In the genomic region with DNA sequence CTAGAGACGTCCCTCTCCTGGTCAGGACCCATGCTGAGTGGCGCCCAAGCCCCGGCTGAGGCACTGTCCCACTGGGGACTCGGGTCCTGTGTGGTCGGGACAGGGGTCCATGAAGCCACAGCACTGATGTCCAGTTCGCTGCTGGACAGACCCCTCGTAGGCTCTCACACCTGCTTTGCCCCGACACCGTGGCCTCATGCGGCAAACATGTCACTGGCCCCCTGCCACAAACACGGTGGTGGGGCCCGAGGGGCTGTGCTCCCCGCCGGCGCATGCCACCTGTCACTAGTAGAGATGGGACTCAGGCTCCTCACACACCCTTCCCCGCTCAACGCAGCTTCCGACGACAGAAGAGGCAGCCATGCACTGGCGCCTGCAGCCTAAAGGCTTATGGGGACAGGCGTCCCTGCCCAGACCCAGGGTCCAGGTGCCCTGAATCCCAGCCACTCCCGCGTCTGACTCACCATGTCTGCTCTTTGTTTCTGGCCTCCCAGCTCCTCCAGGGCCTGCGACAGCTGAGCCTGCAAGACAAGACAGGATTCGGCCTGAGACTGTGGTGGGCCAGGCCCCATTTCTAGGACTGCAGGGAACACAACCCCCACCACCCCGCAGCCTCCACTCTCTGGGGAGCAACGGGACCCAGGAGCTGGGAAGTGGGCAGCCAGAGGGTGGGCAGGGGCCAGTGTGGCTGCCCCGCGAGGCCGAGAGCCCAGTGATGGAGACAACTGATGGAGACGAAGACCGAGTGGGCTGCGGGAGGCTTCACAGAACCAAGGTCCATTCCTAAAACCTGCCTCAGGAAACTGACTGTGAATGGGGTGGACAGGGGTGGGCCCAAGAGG, we compare ENCODE assay signal across 19 cellular contexts.
DNase-seq lines count a peak whose midpoint lies in the region; ATAC-seq, FAIRE-seq and TF ChIP-seq lines count a peak whose summit lies in the region.
"Had no signal": no experiment of that assay in that cellular context is flagged by ENCODE, and none has a peak within 500 bp of the region (broad histone marks: within the 10 kb centered on the region; RNA-seq: fewer than 3 reads in every experiment).

No MANE protein-coding gene starts in this region.

- no peak overlapping the region for H3K56ac ChIP-seq in H9 (ENCODE audit: insufficient read length, low read depth, low read length)

- H4K91ac ChIP-seq in H9 (ENCODE audit: insufficient read length, low read depth, low read length) = no peak overlapping the region

- H3K18ac ChIP-seq in H9 (ENCODE audit: insufficient read length, low read depth, low read length) = no peak overlapping the region

- H3K4me3 ChIP-seq in ascending aorta = no peak overlapping the region
- no peak overlapping the region for H3K4me3 ChIP-seq in kidney (ENCODE audit: low read length in 2 of 2)
- no peak overlapping the region for H3K4me3 ChIP-seq in psoas muscle
- H3K4me3 ChIP-seq: adrenal gland, skin epidermis, tibial nerve had no signal

- no peaks in the 10 kb centered on the region for H3K27me3 Mint-ChIP-seq in H9 (ENCODE audit: low read depth)
- H3K27me3 Mint-ChIP-seq: activated CD4-positive, alpha-beta memory T cell treated with anti-CD3 and anti-CD28 coated beads for 36 hours had no signal

- H2BK20ac ChIP-seq in H9 (ENCODE audit: low read depth, low read length, poor library complexity, severe bottlenecking) = no peak overlapping the region

- no peak overlapping the region for H2AFZ ChIP-seq in H9 (ENCODE audit: low read length)

- no peak overlapping the region for H2BK15ac ChIP-seq in H9 (ENCODE audit: low read depth, low read length)

- H3K14ac ChIP-seq in H9 (ENCODE audit: insufficient read depth, low read length) = peak overlapping the region; percentile 18; the same call in 1 of the 2 replicates

- H3K4me1 Mint-ChIP-seq in H9 = peaks cover 0 to 6% of the 10 kb centered on the region in 2 experiments; a peak in 1 of 4 replicates

- no peak overlapping the region for H4K5ac ChIP-seq in H9 (ENCODE audit: insufficient read length, low read depth, low read length)

- peak overlapping the region; percentile 30 to 61 (median 43); a peak in 3 of 7 replicates for H3K27ac Mint-ChIP-seq in H9
- H3K27ac Mint-ChIP-seq: activated CD4-positive, alpha-beta memory T cell treated with anti-CD3 and anti-CD28 coated beads for 36 hours had no signal

- no peak for ATAC-seq in psoas muscle
- ATAC-seq: activated T-cell treated with anti-CD3 and anti-CD28 coated beads, Interleukin-2, amount 50 U/mL, for 4 hours had no signal

- H2BK120ac ChIP-seq in H9 (ENCODE audit: low read depth, low read length, poor library complexity, severe bottlenecking) = no peak overlapping the region

- no peak overlapping the region for H3K23ac ChIP-seq in H9 (ENCODE audit: insufficient read length, low read depth, low read length)

- H4K20me1 ChIP-seq in H9 (ENCODE audit: control insufficient read depth, insufficient read depth, insufficient read length) = no peaks in the 10 kb centered on the region

- H3K79me2 ChIP-seq in H9 (ENCODE audit: insufficient read depth, low read length) = no peaks in the 10 kb centered on the region

- H3K4me3 Mint-ChIP-seq in H9 = no peak overlapping the region
- H3K4me3 Mint-ChIP-seq: activated CD4-positive, alpha-beta memory T cell treated with anti-CD3 and anti-CD28 coated beads for 36 hours; activated T-cell treated with anti-CD3 and anti-CD28 coated beads, Interleukin-2, amount 50 U/mL, for 4 hours had no signal

- H4K8ac ChIP-seq in H9 (replicated peaks; ENCODE audit: insufficient read length, low read depth, low read length) = no peak overlapping the region

- H3K36me3 ChIP-seq in ascending aorta = peaks cover 0 to 4% of the 10 kb centered on the region in 2 donors
- no peaks in the 10 kb centered on the region for H3K36me3 ChIP-seq in kidney (ENCODE audit: control insufficient read depth in 1 of 2, insufficient read depth in 2 of 2, low read length in 2 of 2)
- no peaks in the 10 kb centered on the region for H3K36me3 ChIP-seq in psoas muscle (ENCODE audit: insufficient read depth in 1 of 2, low read depth in 1 of 2)
- H3K36me3 ChIP-seq: adrenal gland had no signal

- no peaks in the 10 kb centered on the region for H3K79me1 ChIP-seq in H9 (ENCODE audit: insufficient read depth, low read depth, low read length, poor library complexity, severe bottlenecking)

- no peak overlapping the region for H2BK5ac ChIP-seq in H9 (ENCODE audit: insufficient read length, low read length)

- H3K27ac ChIP-seq in H9 (ENCODE audit: insufficient read length, low read depth, low read length) (no peak overlapping the region), ascending aorta (no peak overlapping the region), kidney (ENCODE audit: low read depth in 2 of 2, low read length in 2 of 2) (no peak overlapping the region), psoas muscle (no peak overlapping the region)
- H3K27ac ChIP-seq: skin epidermis, tibial nerve had no signal

- DNase-seq in H9 (no peak), ascending aorta (ENCODE audit: low spot score in 2 of 2) (peak; percentile 3 to 57), kidney (peak; percentile 51), psoas muscle (peak; percentile 9 to 39), NOMO-1 treated with DMSO at 0.1 percent for 48 hours (lab: John Stamatoyannopoulos, UW; ENCODE audit: unreplicated experiment) (no peak), NCI-H1436 treated with DMSO at 0.1 percent for 48 hours (lab: John Stamatoyannopoulos, UW) (no peak)
- DNase-seq in effector CD8-positive, alpha-beta T cell (lab: John Stamatoyannopoulos, UW) = no peak
- DNase-seq: activated CD4-positive, alpha-beta memory T cell treated with anti-CD3 and anti-CD28 coated beads for 36 hours; activated T-cell treated with anti-CD3 and anti-CD28 coated beads, Interleukin-2, amount 50 U/mL, for 4 hours; C1 segment of cervical spinal cord; IMR-90; NCI-H526 treated with DMSO at 0.1 percent for 48 hours; nucleus accumbens; OCI-M1 had no signal

- no peak overlapping the region for H2BK12ac ChIP-seq in H9 (ENCODE audit: insufficient read length, low read depth, low read length)

- H2AK5ac ChIP-seq in H9 (ENCODE audit: insufficient read length, low read length) = no peak overlapping the region

- no peak for FAIRE-seq in kidney (lab: Jason Lieb, UNC)
- FAIRE-seq: endothelial cell of umbilical vein, frontal cortex had no signal

- TF ChIP-seq CTCF in H9 (conservative IDR thresholded peaks at IDR 0.05) (no peak), ascending aorta (IDR thresholded peaks at IDR 0.05) (no peak), kidney (IDR thresholded peaks at IDR 0.05; ENCODE audit: borderline replicate concordance, extremely low read depth, insufficient read depth) (no peak), psoas muscle (IDR thresholded peaks at IDR 0.05) (no peak)

- no peaks in the 10 kb centered on the region for H3K9me3 ChIP-seq in H9 (ENCODE audit: control insufficient read depth, low read depth, low read length)
- no peaks in the 10 kb centered on the region for H3K9me3 ChIP-seq in ascending aorta
- H3K9me3 ChIP-seq in kidney (ENCODE audit: control insufficient read depth in 1 of 2, low read length in 2 of 2) = no peaks in the 10 kb centered on the region
- H3K9me3 ChIP-seq in psoas muscle = no peaks in the 10 kb centered on the region
- H3K9me3 ChIP-seq: adrenal gland, tibial nerve had no signal

- no peak overlapping the region for H3K4ac ChIP-seq in H9 (ENCODE audit: low read depth, low read length)

- H3K9me3 Mint-ChIP-seq in H9 = no peaks in the 10 kb centered on the region
- H3K9me3 Mint-ChIP-seq: activated CD4-positive, alpha-beta memory T cell treated with anti-CD3 and anti-CD28 coated beads for 36 hours; activated T-cell treated with anti-CD3 and anti-CD28 coated beads, Interleukin-2, amount 50 U/mL, for 4 hours had no signal

- no peak overlapping the region for H3K9ac ChIP-seq in H9 (ENCODE audit: extremely low read depth, insufficient read length, low read length)
- no peak overlapping the region for H3K9ac ChIP-seq in kidney (ENCODE audit: low read length in 2 of 2)

- intact Hi-C loops in ascending aorta (cut with DNase I) = no loop called here
- intact Hi-C loops in kidney (cut with DNase I) = no loop called here
- intact Hi-C loops in psoas muscle (cut with DNase I) = no loop called here

- H3T11ph ChIP-seq in H9 (ENCODE audit: low read length) = no peak overlapping the region

- H3K23me2 ChIP-seq in H9 (ENCODE audit: insufficient read length, low read depth, low read length, poor library complexity, severe bottlenecking) = no peaks in the 10 kb centered on the region

- no peaks in the 10 kb centered on the region for H3K36me3 Mint-ChIP-seq in H9 (ENCODE audit: insufficient read depth in 1 of 3, low read depth in 3 of 3)
- H3K36me3 Mint-ChIP-seq: activated CD4-positive, alpha-beta memory T cell treated with anti-CD3 and anti-CD28 coated beads for 36 hours had no signal

- H3K4me1 ChIP-seq in H9 (ENCODE audit: insufficient read depth, low read length) (no peaks in the 10 kb centered on the region), ascending aorta (no peaks in the 10 kb centered on the region), kidney (ENCODE audit: control insufficient read depth in 1 of 2, insufficient read depth in 1 of 2, low read depth in 1 of 2, low read length in 2 of 2) (no peaks in the 10 kb centered on the region), psoas muscle (no peaks in the 10 kb centered on the region)
- H3K4me1 ChIP-seq: tibial nerve had no signal

- H3K4me2 ChIP-seq in H9 (ENCODE audit: insufficient read depth, insufficient read length, low read length) = no peak overlapping the region

- no CpG with 5 or more reads among the region's 33 CpGs for WGBS in H9 (ENCODE audit: extremely low coverage, insufficient read length, low lambda C conversion rate)
- WGBS in psoas muscle, 3 donors = 82 to 87% (median 84%) methylated on average over 32 to 33 of the region's 33 CpGs

- H3K27me3 ChIP-seq in H9 (ENCODE audit: insufficient read depth, low read length) (no peaks in the 10 kb centered on the region), ascending aorta (no peaks in the 10 kb centered on the region), psoas muscle (ENCODE audit: insufficient read depth in 3 of 3, low read length in 2 of 3) (no peaks in the 10 kb centered on the region)
- H3K27me3 ChIP-seq: adrenal gland, tibial nerve had no signal

Comparison
In these comparisons a context has a peak if more than half of its experiments do, and no peak if none do; other contexts are left out.
1. DNase-seq: peak in ascending aorta (2 of 2), kidney (single experiment) and psoas muscle (2 of 2); none in H9 (single experiment), NOMO-1 treated with DMSO at 0.1 percent for 48 hours (single experiment), NCI-H1436 treated with DMSO at 0.1 percent for 48 hours (single experiment) and effector CD8-positive, alpha-beta T cell (single experiment).